21 cellular contexts compared by ENCODE assay signal in genomic region chr3:32557640-32558352, GRCh38. TPM values are rescaled to one million over a fixed set of nuclear protein-coding genes. Genes with fewer than 3 reads are reported as not detected.
DNase-seq lines count a peak whose midpoint lies in the region; ATAC-seq and TF ChIP-seq lines count a peak whose summit lies in the region.
"Had no signal": no experiment of that assay in that cellular context is flagged by ENCODE, and none has a peak within 500 bp of the region (broad histone marks: within the 10 kb centered on the region; RNA-seq: fewer than 3 reads in every experiment).

No MANE protein-coding gene starts in this region.

- H3K27ac ChIP-seq in PC-3 (ENCODE audit: low read length): no peak overlapping the region
- H3K27ac ChIP-seq: body of pancreas, esophagus muscularis mucosa, right atrium auricular region, stomach had no signal

- H3K79me2 ChIP-seq in PC-3 (ENCODE audit: low read length): peaks cover 95% of the 10 kb centered on the region

- H3K36me3 ChIP-seq in PC-3 (ENCODE audit: low read depth, low read length) (no peaks in the 10 kb centered on the region), mucosa of descending colon (ENCODE audit: low read depth) (no peaks in the 10 kb centered on the region)
- H3K36me3 ChIP-seq: right atrium auricular region had no signal

- CTCF ChIA-PET in PC-3 (lab: Charles Lee): interaction anchor here (0.5 kb wide), 1 partner anchor 230 kb away, joined by 4 read pairs; no protein-coding TSS in a partner anchor

- H3K4me1 ChIP-seq in PC-3 (ENCODE audit: insufficient read depth, low read length): no peaks in the 10 kb centered on the region
- H3K4me1 ChIP-seq in mucosa of descending colon (ENCODE audit: low read depth): no peaks in the 10 kb centered on the region
- H3K4me1 ChIP-seq: right atrium auricular region had no signal

- peaks cover 21% of the 10 kb centered on the region for H4K20me1 ChIP-seq in PC-3 (ENCODE audit: low read length)

- TF ChIP-seq CTCF in PC-3 (conservative IDR thresholded peaks at IDR 0.05; ENCODE audit: low read depth, low read length): no peak
- no peak for TF ChIP-seq CTCF in mucosa of descending colon (IDR thresholded peaks at IDR 0.05)

- no peaks in the 10 kb centered on the region for H3F3A ChIP-seq in PC-3 (ENCODE audit: low read length, unreplicated experiment)

- no peaks in the 10 kb centered on the region for H3K9me2 ChIP-seq in PC-3 (replicated peaks; ENCODE audit: low read length)

- no peaks in the 10 kb centered on the region for H3K9me3 ChIP-seq in PC-3 (ENCODE audit: low read length)
- H3K9me3 ChIP-seq in mucosa of descending colon: no peaks in the 10 kb centered on the region
- H3K9me3 ChIP-seq: body of pancreas, esophagus muscularis mucosa, right atrium auricular region, stomach had no signal

- no peak for ATAC-seq in PC-3
- ATAC-seq in mucosa of descending colon: peak; percentile 46
- no peak for ATAC-seq in activated CD4-positive, CD25-positive, alpha-beta regulatory T cell treated with anti-CD3 and anti-CD28 coated beads, Interleukin-2, amount 50 U/mL, for 24 hours
- ATAC-seq: body of pancreas, Right ventricle myocardium inferior had no signal

- H3K27me3 ChIP-seq in PC-3 (ENCODE audit: low read length): no peaks in the 10 kb centered on the region
- H3K27me3 ChIP-seq: body of pancreas, esophagus muscularis mucosa, right atrium auricular region, stomach had no signal

- DNase-seq in NCI-H345 treated with DMSO at 0.1 percent for 48 hours (lab: John Stamatoyannopoulos, UW; ENCODE audit: unreplicated experiment) (peak; percentile 3), NCI-H345 (lab: John Stamatoyannopoulos, UW) (no peak), NCI-H146 (lab: John Stamatoyannopoulos, UW) (peak; percentile 37), PC-3 (peak; percentile 25), mucosa of descending colon (no peak), NCI-H128 (lab: John Stamatoyannopoulos, UW; ENCODE audit: unreplicated experiment) (no peak), T-helper 2 cell (no peak)
- DNase-seq: activated CD4-positive, alpha-beta T cell treated with anti-CD3 and anti-CD28 coated beads, Interleukin-2, amount 50 U/mL, for 1 hour; activated T-cell treated with anti-CD3 and anti-CD28 coated beads, Interleukin-2, amount 50 U/mL, for 1 hour; dermis blood vessel endothelial cell; glutamatergic neuron; HCEC 1CT; Karpas-422; mesendoderm; NCI-H774; stomach had no signal

- no peak overlapping the region for H3K4me2 ChIP-seq in PC-3 (ENCODE audit: low read length)

- intact Hi-C loops in PC-3 (cut with micrococcal nuclease): no loop called here
- intact Hi-C loops in mucosa of descending colon (cut with DNase I, micrococcal nuclease): no loop called here

- H3K4me3 ChIP-seq in PC-3 (ENCODE audit: low read length) (no peak overlapping the region), mucosa of descending colon (no peak overlapping the region)
- H3K4me3 ChIP-seq: body of pancreas, esophagus muscularis mucosa, right atrium auricular region, stomach had no signal

- POLR2A ChIA-PET in PC-3 (lab: Charles Lee; ENCODE audit: unreplicated experiment): no interaction called here

- H3K9ac ChIP-seq in PC-3 (ENCODE audit: low read length): no peak overlapping the region

- BruUV-seq in PC-3 (replicated peaks; lab: Mats Ljungman, UMichigan): no TSS peak

- H2AFZ ChIP-seq in PC-3 (ENCODE audit: low read length): no peak overlapping the region

RNA-seq across cellular contexts. Expression of gene DYNC1LI1, which starts 12.9 kb away (rescaled TPM):
- total RNA-seq in PC-3 (2014; rRNA removed) (44.2 and 55.6 TPM in 2 replicates), mucosa of descending colon (10 to 100 TPM; 16.7 to 26.5 (median 19.9) TPM)

RNA-seq across cellular contexts. Expression of gene CMTM6, which starts 55.1 kb away (rescaled TPM):
- total RNA-seq in PC-3 (2014; rRNA removed) (53.3 and 67.4 TPM in 2 replicates), mucosa of descending colon (10 to 100 TPM; 40.7 to 58.5 (median 48.4) TPM)

Comparison
In these comparisons a context has a peak if more than half of its experiments do, and no peak if none do; other contexts are left out.
1. DNase-seq: peak in NCI-H345 treated with DMSO at 0.1 percent for 48 hours (single experiment), NCI-H146 (single experiment) and PC-3 (single experiment); none in NCI-H345 (single experiment), mucosa of descending colon (0 of 3), NCI-H128 (single experiment) and T-helper 2 cell (0 of 5).